9 cellular contexts compared by ENCODE assay signal in genomic region chr16:3878610-3879009, GRCh38. TPM values are rescaled to one million over a fixed set of nuclear protein-coding genes. Genes with fewer than 3 reads are reported as not detected.
A peak's percentile ranks its signal among the peaks of the same experiment; 100 is the strongest.
DNase-seq lines count a peak whose midpoint lies in the region; ATAC-seq and TF ChIP-seq lines count a peak whose summit lies in the region.
"Had no signal": no experiment of that assay in that cellular context is flagged by ENCODE, and none has a peak within 500 bp of the region (broad histone marks: within the 10 kb centered on the region; RNA-seq: fewer than 3 reads in every experiment).

No MANE protein-coding gene starts in this region.

- no peak for TF ChIP-seq CTCF in AG04449 (IDR thresholded peaks at IDR 0.05; ENCODE audit: insufficient read depth, low read length, missing control alignments)
- no peak for TF ChIP-seq CTCF in astrocyte of the cerebellum (IDR thresholded peaks at IDR 0.05; ENCODE audit: low read depth, low read length, missing control alignments)
- TF ChIP-seq CTCF in mesothelial cell of epicardium (IDR thresholded peaks at IDR 0.05; ENCODE audit: unreplicated experiment): no peak

- H3K4me1 Mint-ChIP-seq in mesothelial cell of epicardium: peaks cover 54% of the 10 kb centered on the region

- H3K4me1 ChIP-seq in HUES6 (ENCODE audit: control insufficient read depth, insufficient read depth, low read length): peaks cover 43% of the 10 kb centered on the region

- in situ Hi-C loops in astrocyte of the cerebellum (cut with HindIII; ENCODE audit: low sequenced_read_pairs): loop anchor here (5.0 to 10.0 kb wide), 4 partner anchors 39 to 416 kb away; no protein-coding TSS in a partner anchor

- no peaks in the 10 kb centered on the region for H3K27me3 ChIP-seq in HUES6 (ENCODE audit: control insufficient read depth, insufficient read depth, low read length)
- H3K27me3 ChIP-seq: adrenal gland had no signal

- no peaks in the 10 kb centered on the region for H3K36me3 Mint-ChIP-seq in mesothelial cell of epicardium

- H3K9ac ChIP-seq in HUES6 (ENCODE audit: low read length): no peak overlapping the region

- H3K4me3 ChIP-seq in AG04449 (ENCODE audit: low read depth, low read length) (peak overlapping the region; percentile 74), HUES6 (ENCODE audit: low read depth, low read length) (peak overlapping the region; percentile 84), astrocyte of the cerebellum (ENCODE audit: low read depth, low read length) (peak overlapping the region; percentile 94)

- peak overlapping the region; percentile 96 for H3K27ac Mint-ChIP-seq in mesothelial cell of epicardium

- CTCF ChIA-PET in AG04449 (lab: Yijun Ruan, JAX): interaction anchor here (0.7 to 2.3 kb wide), 9 partner anchors 11 to 524 kb away, joined by 3 to 19 read pairs (median 4); no protein-coding TSS in a partner anchor

- H3K27me3 Mint-ChIP-seq in mesothelial cell of epicardium (ENCODE audit: low read depth): no peaks in the 10 kb centered on the region

- no peak for ATAC-seq in HG03342 (IDR thresholded peaks at IDR 0.05; ENCODE audit: unreplicated experiment)

- DNase-seq in AG04449 (ENCODE audit: low read depth, low spot score) (no peak), astrocyte of the cerebellum (ENCODE audit: low read depth) (no peak), mesothelial cell of epicardium (ENCODE audit: low spot score in 2 of 2, unreplicated experiment in 2 of 2) (no peak), NK-92 (lab: John Stamatoyannopoulos, UW; ENCODE audit: unreplicated experiment) (no peak), NCI-H510A treated with DMSO at 0.1 percent for 48 hours (lab: John Stamatoyannopoulos, UW) (no peak), NCI-H1105 (lab: John Stamatoyannopoulos, UW) (no peak)

- peak overlapping the region; percentile 90 for H3K4me3 Mint-ChIP-seq in mesothelial cell of epicardium

- H3K27ac ChIP-seq in HUES6 (ENCODE audit: low read depth, low read length): no peak overlapping the region

- no peaks in the 10 kb centered on the region for H3K9me3 ChIP-seq in HUES6 (ENCODE audit: control insufficient read depth, insufficient read depth, low read depth, low read length)
- H3K9me3 ChIP-seq: adrenal gland had no signal

- POLR2A ChIA-PET in AG04449 (lab: Yijun Ruan, JAX): interaction anchor here (1.1 kb wide), 1 partner anchor 10 kb away, joined by 3 read pairs; no protein-coding TSS in a partner anchor

- H3K9me3 Mint-ChIP-seq in mesothelial cell of epicardium: no peaks in the 10 kb centered on the region

- no peaks in the 10 kb centered on the region; the same call in 1 of the 2 replicates for H3K36me3 ChIP-seq in HUES6 (ENCODE audit: control insufficient read depth, insufficient read depth, low read length)
- H3K36me3 ChIP-seq: adrenal gland had no signal

RNA-seq across cellular contexts. Expression of gene CREBBP, which starts 1.9 kb away (rescaled TPM):
- 141 to 151 TPM (median 148 TPM) in 3 replicates for total RNA-seq in mesothelial cell of epicardium
